Comparison of ENCODE assay signal across 13 cellular contexts in the genomic region with DNA sequence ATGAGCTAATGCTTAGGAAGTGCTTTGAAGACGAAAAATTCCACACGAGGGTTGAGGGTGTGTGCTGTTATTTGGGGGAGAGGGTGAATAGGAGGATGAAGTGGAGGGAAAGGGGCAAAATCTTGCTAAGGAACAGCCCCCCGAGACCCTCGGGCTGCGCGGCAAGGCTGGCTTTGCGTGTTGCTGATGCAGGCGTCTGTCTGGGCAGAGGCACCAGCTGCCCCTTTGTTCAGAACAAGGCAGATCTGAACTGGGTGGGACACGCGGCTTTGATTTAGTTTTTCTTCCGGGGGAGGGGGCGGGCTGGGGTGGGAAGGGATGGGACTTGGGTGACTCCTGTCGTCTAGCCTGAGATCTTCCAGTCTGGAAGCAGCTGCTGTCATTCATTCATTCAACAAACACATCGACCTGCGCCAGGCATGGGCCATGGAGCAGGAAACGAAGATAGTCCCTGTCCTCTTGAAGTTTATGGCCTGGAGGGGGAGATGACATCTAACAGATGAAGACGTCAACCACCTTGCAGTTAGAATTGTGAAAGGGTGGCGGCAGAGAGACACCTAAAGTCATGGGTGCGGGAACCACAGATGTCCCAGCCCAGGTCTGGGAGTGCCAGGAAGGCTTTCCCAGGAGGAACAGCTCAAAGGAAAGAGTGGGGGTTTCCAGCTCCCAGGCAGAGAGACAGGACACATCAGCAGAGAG. TPM values are rescaled to one million over a fixed set of nuclear protein-coding genes. Genes with fewer than 3 reads are reported as not detected.
DNase-seq lines count a peak whose midpoint lies in the region; ATAC-seq, FAIRE-seq and TF ChIP-seq lines count a peak whose summit lies in the region.
"Had no signal": no experiment of that assay in that cellular context is flagged by ENCODE, and none has a peak within 500 bp of the region (broad histone marks: within the 10 kb centered on the region; RNA-seq: fewer than 3 reads in every experiment).

No MANE protein-coding gene starts in this region.

- TF ChIP-seq POLR2A in HepG2 (IDR thresholded peaks at IDR 0.05; ENCODE audit: insufficient read depth in 1 of 2, low read depth in 2 of 2, low read length in 2 of 2) (no peak), right lobe of liver (IDR thresholded peaks at IDR 0.05) (no peak), prostate gland (IDR thresholded peaks at IDR 0.05) (no peak)

- DNase-seq in HepG2 (ENCODE audit: low spot score) (no peak), right lobe of liver (no peak), foreskin keratinocyte (no peak), prostate gland (ENCODE audit: low spot score) (no peak), aorta (no peak)
- DNase-seq in activated CD4-positive, alpha-beta T cell treated with anti-CD3 and anti-CD28 coated beads, Interleukin-2, amount 50 U/mL, for 1 hour = no peak
- DNase-seq: activated naive CD8-positive, alpha-beta T cell treated with anti-CD3 and anti-CD28 coated beads, Interleukin-2, amount 10 ng/mL, durations not matched to agents 7 days and 5 days; Calu3; effector memory CD4-positive, alpha-beta T cell; NCI-H1417; NCI-H524 treated with DMSO at 0.1 percent for 48 hours had no signal

- in situ Hi-C loops in HepG2 (cut with HindIII; ENCODE audit: extremely low pct_ligation_motif_present, low pct_unique_long_range_greater_than_20kb) = no loop called here

- H3K79me2 ChIP-seq in HepG2 (ENCODE audit: insufficient read depth, low read length) = no peaks in the 10 kb centered on the region

- CTCF ChIA-PET in HepG2 (lab: Yijun Ruan, JAX; ENCODE audit: low intra/inter-chr PET ratio, low total read pairs) = no interaction called here

- no peak overlapping the region for H3K4me3 ChIP-seq in HepG2 (replicated peaks in 1 of 3; ENCODE audit: insufficient read depth in 1 of 3, low read depth in 2 of 3, low read length in 3 of 3)
- no peak overlapping the region for H3K4me3 ChIP-seq in right lobe of liver
- no peak overlapping the region for H3K4me3 ChIP-seq in prostate gland
- H3K4me3 ChIP-seq in aorta (ENCODE audit: low read length in 2 of 2) = no peak overlapping the region

- H2AFZ ChIP-seq in HepG2 (ENCODE audit: low read length) = no peak overlapping the region

- TF ChIP-seq EP300 in HepG2 (IDR thresholded peaks at IDR 0.05; ENCODE audit: low read depth in 2 of 2, low read length in 2 of 2) = no peak
- TF ChIP-seq EP300 in HepG2 (CRISPR knock-in tag; IDR thresholded peaks at IDR 0.05; ENCODE audit: borderline replicate concordance) = no peak

- no peak for ATAC-seq in HepG2
- ATAC-seq in right lobe of liver = no peak
- ATAC-seq in foreskin keratinocyte = no peak
- peak; percentile 1 for ATAC-seq in aorta (ENCODE audit: low FRiP score)
- ATAC-seq in GM19455 (IDR thresholded peaks at IDR 0.05; ENCODE audit: unreplicated experiment) = no peak
- no peak for ATAC-seq in GM19397 (IDR thresholded peaks at IDR 0.05; ENCODE audit: unreplicated experiment)

- POLR2A ChIA-PET in HepG2 (lab: Yijun Ruan, JAX) = interaction anchor here (1.3 kb wide), 1 partner anchor 21 kb away, joined by 3 read pairs; a partner anchor contains a TSS

- H3K36me3 ChIP-seq in HepG2 (replicated peaks in 1 of 2; ENCODE audit: control insufficient read depth in 1 of 2, insufficient read depth in 2 of 2, low read length in 2 of 2) (no peaks in the 10 kb centered on the region), right lobe of liver (no peaks in the 10 kb centered on the region), prostate gland (no peaks in the 10 kb centered on the region), aorta (ENCODE audit: control insufficient read depth in 1 of 2, insufficient read depth in 2 of 2, low read length in 1 of 2) (no peaks in the 10 kb centered on the region)

- no TSS peak for BruUV-seq in HepG2 (replicated peaks; lab: Mats Ljungman, UMichigan)

- TF ChIP-seq RAD21 in HepG2 (CRISPR knock-in tag; IDR thresholded peaks at IDR 0.05) = no peak

- H3K4me2 ChIP-seq in HepG2 (ENCODE audit: low read depth, low read length) = no peak overlapping the region

- intact Hi-C loops in HepG2 (cut with micrococcal nuclease; ENCODE audit: unreplicated experiment) = no loop called here
- intact Hi-C loops in right lobe of liver (cut with DNase I) = no loop called here
- intact Hi-C loops in prostate gland (cut with DNase I) = no loop called here
- intact Hi-C loops in aorta (cut with DNase I) = no loop called here

- no peaks in the 10 kb centered on the region for H4K20me1 ChIP-seq in HepG2 (ENCODE audit: insufficient read depth, low read length)

- no peak overlapping the region for H3K27ac ChIP-seq in HepG2 (ENCODE audit: extremely low read length, insufficient read depth, low read length)
- H3K27ac ChIP-seq in right lobe of liver = peak overlapping the region in 1 of 3 donors; percentile 63
- H3K27ac ChIP-seq in foreskin keratinocyte = no peak overlapping the region
- peak overlapping the region; percentile 25 to 47 for H3K27ac ChIP-seq in prostate gland
- no peak overlapping the region for H3K27ac ChIP-seq in aorta (ENCODE audit: low read depth in 1 of 2, low read length in 2 of 2)

- TF ChIP-seq CTCF in HepG2 (CRISPR knock-in tag; IDR thresholded peaks at IDR 0.05) (peak; percentile 38), right lobe of liver (IDR thresholded peaks at IDR 0.05) (no peak), foreskin keratinocyte (conservative IDR thresholded peaks at IDR 0.05) (peak; percentile 12), prostate gland (IDR thresholded peaks at IDR 0.05) (no peak)

- H3K9me3 ChIP-seq in HepG2 (ENCODE audit: low read length) (no peaks in the 10 kb centered on the region), right lobe of liver (no peaks in the 10 kb centered on the region), prostate gland (no peaks in the 10 kb centered on the region), aorta (ENCODE audit: control insufficient read depth, low read length) (no peaks in the 10 kb centered on the region)

- no peak for FAIRE-seq in HepG2 (lab: Jason Lieb, UNC)

- H3K9ac ChIP-seq in HepG2 (ENCODE audit: insufficient read depth, low read depth, low read length) = no peak overlapping the region

- H3K27me3 ChIP-seq in HepG2 (ENCODE audit: control insufficient read depth in 1 of 2, insufficient read depth in 2 of 2, low read length in 2 of 2) (peaks cover 4 to 30% of the 10 kb centered on the region in 2 experiments; a peak in 4 of 5 replicates), right lobe of liver (no peaks in the 10 kb centered on the region), foreskin keratinocyte (peaks cover 5% of the 10 kb centered on the region), prostate gland (replicated peaks; ENCODE audit: insufficient read depth) (no peaks in the 10 kb centered on the region), aorta (ENCODE audit: control insufficient read depth in 1 of 2, insufficient read depth in 2 of 2, low read length in 1 of 2) (no peaks in the 10 kb centered on the region)

- 47% methylated on average over 17 of the region's 19 CpGs for WGBS in HepG2 (ENCODE audit: low lambda C conversion rate)
- 57% methylated on average over 8 of the region's 19 CpGs for WGBS in right lobe of liver (ENCODE audit: insufficient coverage, low coverage, low lambda C conversion rate, missing lambda C conversion rate)
- WGBS in prostate gland = 51% methylated on average over 19 of the region's 19 CpGs
- WGBS in aorta, 2 donors = 78 to 80% methylated on average over 19 of the region's 19 CpGs

- H3K4me1 ChIP-seq in HepG2 (ENCODE audit: insufficient read depth, low read length) = peaks cover 23% of the 10 kb centered on the region
- H3K4me1 ChIP-seq in right lobe of liver = no peaks in the 10 kb centered on the region
- peaks cover 7% of the 10 kb centered on the region for H3K4me1 ChIP-seq in foreskin keratinocyte
- H3K4me1 ChIP-seq in prostate gland (replicated peaks) = no peaks in the 10 kb centered on the region
- no peaks in the 10 kb centered on the region for H3K4me1 ChIP-seq in aorta (ENCODE audit: control insufficient read depth in 1 of 2, insufficient read depth in 2 of 2, low read length in 2 of 2)

TF ChIP-seq in HepG2, 621 proteins besides CTCF, POLR2A, EP300 and RAD21 (continues in another document):
- peak; percentile 42 for TF ChIP-seq STAG1 (CRISPR knock-in tag; IDR thresholded peaks at IDR 0.05)

RNA-seq across cellular contexts. Expression of a gene that starts 20.8 kb away (rescaled TPM):
- 2.5 and 3.3 TPM in 2 replicates for total RNA-seq in HepG2 (2016; rRNA removed; fragmentation: Illumina TruSeq; extraction: Trizol)
- total RNA-seq in HepG2 (2016; cell fraction: cytosol; rRNA removed; fragmentation: Illumina TruSeq; extraction: Trizol; ENCODE audit: low read depth) = 2.4 and 2.5 TPM in 2 replicates
- total RNA-seq in HepG2 (2016; cell fraction: insoluble cytoplasmic fraction; rRNA removed; fragmentation: Illumina TruSeq; extraction: Trizol) = 2.6 and 3.2 TPM in 2 replicates
- 2.0 and 2.7 TPM in 2 replicates for total RNA-seq in HepG2 (2016; cell fraction: membrane; rRNA removed; fragmentation: Illumina TruSeq; extraction: Trizol)
- 0.84 and 1.2 TPM in 2 replicates for total RNA-seq in HepG2 (2016; cell fraction: nucleus; rRNA removed; fragmentation: Illumina TruSeq; extraction: Trizol)
- 1.8 and 3.6 TPM in 2 replicates for polyA plus RNA-seq in HepG2 (2011; rRNA removed)
- polyA plus RNA-seq in HepG2 (2011; cell fraction: cytosol; rRNA removed) = 2.1 and 3.1 TPM in 2 replicates
- polyA plus RNA-seq in HepG2 (2011; cell fraction: nucleus; rRNA removed) = 4.4 and 4.5 TPM in 2 replicates
- polyA plus RNA-seq in HepG2 (2012) = 1.5 and 2.6 TPM in 2 replicates
- polyA plus RNA-seq in HepG2 (2016; cell fraction: cytosol; fragmentation: Illumina TruSeq; extraction: Trizol; ENCODE audit: low read depth) = 0.59 and 0.61 TPM in 2 replicates
- 2.2 and 2.5 TPM in 2 replicates for polyA plus RNA-seq in HepG2 (2016; cell fraction: insoluble cytoplasmic fraction; fragmentation: Illumina TruSeq; extraction: Trizol; ENCODE audit: low read depth)
- polyA plus RNA-seq in HepG2 (2016; cell fraction: membrane; fragmentation: Illumina TruSeq; extraction: Trizol; ENCODE audit: low read depth) = 0.52 and 0.74 TPM in 2 replicates
- 1.3 and 2.1 TPM in 2 replicates for polyA plus RNA-seq in HepG2 (2016; cell fraction: nucleus; fragmentation: Illumina TruSeq; extraction: Trizol; ENCODE audit: insufficient read depth, low read depth)
- polyA minus RNA-seq in HepG2 (2011; rRNA and poly(A)+ RNA removed; ENCODE audit: low replicate concordance) = 5.5 and 12.0 TPM in 2 replicates
- polyA minus RNA-seq in HepG2 (2011; cell fraction: cytosol; rRNA and poly(A)+ RNA removed) = 5.6 and 6.2 TPM in 2 replicates
- 1.2 and 1.9 TPM in 2 replicates for polyA minus RNA-seq in HepG2 (2011; cell fraction: nucleus; rRNA and poly(A)+ RNA removed)
- total RNA-seq in right lobe of liver = 10 to 100 TPM in 3 of 6 experiments, 1 to 10 TPM in 3; 2.7 to 19.8 (median 7.8) TPM
- total RNA-seq in foreskin keratinocyte = 10.7 and 11.6 TPM in 2 replicates
- 12.8 and 13.8 TPM in 2 replicates for polyA plus RNA-seq in foreskin keratinocyte
- 10 to 100 TPM in 1 of 2 donors, 1 to 10 TPM in 1; 7.2 to 30.7 TPM for total RNA-seq in prostate gland
- 10 to 100 TPM; 28.3 to 66.9 TPM for total RNA-seq in aorta
- 10 to 100 TPM in 1 of 2 donors, 1 to 10 TPM in 1; 8.8 to 37.2 TPM for polyA plus RNA-seq in aorta

Comparison
In these comparisons a context has a peak if more than half of its experiments do, and no peak if none do; other contexts are left out.
1. CTCF ChIP-seq: peak in HepG2 (single experiment) and foreskin keratinocyte (single experiment); none in right lobe of liver (0 of 4) and prostate gland (0 of 4).
2. H3K27ac ChIP-seq: peak in prostate gland (2 of 2); none in HepG2 (single experiment), foreskin keratinocyte (single experiment) and aorta (0 of 2).